ENCODE assay signal across 23 cellular contexts in the genomic region with DNA sequence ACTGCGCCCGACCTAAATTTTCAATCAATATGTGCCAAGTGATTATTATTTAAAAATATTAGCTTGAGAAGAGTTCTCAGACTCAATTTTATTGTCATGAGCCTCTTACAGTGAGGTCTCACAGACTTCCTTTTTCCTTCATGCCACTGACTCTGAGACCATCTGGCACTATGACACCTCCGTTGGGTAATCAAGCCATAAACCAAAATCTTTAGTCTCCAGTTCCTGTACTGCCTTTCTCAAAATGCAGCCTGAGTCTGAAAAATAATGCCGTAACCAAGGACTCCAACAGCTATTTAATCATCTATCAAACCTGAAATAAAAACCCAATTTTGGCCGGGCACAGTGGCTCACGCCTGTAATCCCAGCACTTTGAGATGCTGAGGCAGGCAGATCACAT. TPM values are rescaled to one million over a fixed set of nuclear protein-coding genes. Genes with fewer than 3 reads are reported as not detected.
"Had no signal": no experiment of that assay in that cellular context is flagged by ENCODE, and none has a peak within 500 bp of the region (broad histone marks: within the 10 kb centered on the region; RNA-seq: fewer than 3 reads in every experiment).

No MANE protein-coding gene starts in this region.

RNA-seq across cellular contexts. Expression of gene APOBEC1, which starts 9.7 kb away (rescaled TPM):
- total RNA-seq: activated CD8-positive, alpha-beta T cell treated with anti-CD3 and anti-CD28 coated beads for 36 hours; activated T-cell treated with anti-CD3 and anti-CD28 coated beads, Interleukin-2, amount 50 U/mL, for 4 hours; activated T-helper 17 cell treated with anti-CD3 and anti-CD28 coated beads, Interleukin-2, amount 50 U/mL, for 72 hours; astrocyte; cardiac septum; cerebellum; dorsolateral prefrontal cortex; fibroblast of lung; fibroblast of villous mesenchyme; gastroesophageal sphincter; kidney; lower leg skin; natural killer cell treated with Interleukin-12 subunit alpha and Interleukin-12 subunit beta and Interleukin-15 and Interleukin-18, amount 100 ng/mL, for 72 hours; omental fat pad; pulmonary artery endothelial cell; right atrium auricular region; smooth muscle cell; thyroid gland; upper lobe of left lung; WTC11 had no signal
- polyA plus RNA-seq: esophagus, fibroblast of lung, smooth muscle cell had no signal

RNA-seq across cellular contexts. Expression of gene GDF3, which starts 20.1 kb away (rescaled TPM):
- total RNA-seq: activated CD8-positive, alpha-beta T cell treated with anti-CD3 and anti-CD28 coated beads for 36 hours; activated T-cell treated with anti-CD3 and anti-CD28 coated beads, Interleukin-2, amount 50 U/mL, for 4 hours; activated T-helper 17 cell treated with anti-CD3 and anti-CD28 coated beads, Interleukin-2, amount 50 U/mL, for 72 hours; astrocyte; cerebellum; dorsolateral prefrontal cortex; fibroblast of lung; fibroblast of villous mesenchyme; gastroesophageal sphincter; left colon; lower leg skin; natural killer cell treated with Interleukin-12 subunit alpha and Interleukin-12 subunit beta and Interleukin-15 and Interleukin-18, amount 100 ng/mL, for 72 hours; omental fat pad; right atrium auricular region; smooth muscle cell; stomach had no signal
- polyA plus RNA-seq: fibroblast of lung, smooth muscle cell, stomach had no signal

RNA-seq across cellular contexts. Expression of gene DPPA3, which starts 35.8 kb away (rescaled TPM):
- total RNA-seq: activated CD8-positive, alpha-beta T cell treated with anti-CD3 and anti-CD28 coated beads for 36 hours; activated T-cell treated with anti-CD3 and anti-CD28 coated beads, Interleukin-2, amount 50 U/mL, for 4 hours; activated T-helper 17 cell treated with anti-CD3 and anti-CD28 coated beads, Interleukin-2, amount 50 U/mL, for 72 hours; astrocyte; cardiac septum; cerebellum; fibroblast of lung; fibroblast of villous mesenchyme; gastroesophageal sphincter; kidney; left colon; lower leg skin; natural killer cell treated with Interleukin-12 subunit alpha and Interleukin-12 subunit beta and Interleukin-15 and Interleukin-18, amount 100 ng/mL, for 72 hours; omental fat pad; pulmonary artery endothelial cell; right atrium auricular region; smooth muscle cell; stomach; thyroid gland; upper lobe of left lung had no signal
- polyA plus RNA-seq: esophagus, fibroblast of lung, smooth muscle cell, stomach had no signal
